20 cellular contexts compared by ENCODE assay signal in the genomic region with DNA sequence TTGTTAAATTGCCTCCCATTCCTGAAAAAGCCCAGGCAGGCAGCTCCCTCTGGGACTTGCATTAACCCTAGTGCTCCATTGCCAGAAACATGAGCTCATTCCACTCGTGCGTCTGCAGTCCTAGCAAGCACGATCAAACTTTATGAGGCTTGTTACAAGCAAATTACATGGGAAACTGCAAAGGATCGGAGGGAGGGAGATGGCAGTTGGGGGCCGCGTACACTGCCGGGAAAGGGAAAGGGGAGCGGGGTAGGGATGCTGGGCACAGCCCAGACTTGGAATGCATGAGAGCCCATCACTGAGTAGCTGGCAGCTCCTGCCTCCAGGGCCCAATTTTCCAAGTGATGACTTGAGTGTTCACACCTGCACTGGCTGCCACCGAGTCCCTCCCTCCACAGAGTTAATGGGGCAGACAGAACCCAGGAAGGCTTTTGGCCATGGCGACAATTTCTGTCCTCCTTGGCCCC.
"Had no signal": no experiment of that assay in that cellular context is flagged by ENCODE, and none has a peak within 500 bp of the region (broad histone marks: within the 10 kb centered on the region; RNA-seq: fewer than 3 reads in every experiment).

No MANE protein-coding gene starts in this region.

- ATAC-seq: activated naive CD8-positive, alpha-beta T cell treated with anti-CD3 and anti-CD28 coated beads, Interleukin-2, amount 50 U/mL, for 24 hours; activated T-helper 17 cell treated with anti-CD3 and anti-CD28 coated beads, Interleukin-2, amount 50 U/mL, for 72 hours had no signal

- H3K27ac ChIP-seq: ascending aorta, breast epithelium, lower lobe of right lung had no signal

- H3K4me1 Mint-ChIP-seq: activated naive CD8-positive, alpha-beta T cell treated with anti-CD3 and anti-CD28 coated beads, Interleukin-2, amount 50 U/mL, for 24 hours; activated T-helper 17 cell treated with anti-CD3 and anti-CD28 coated beads, Interleukin-2, amount 50 U/mL, for 72 hours had no signal

- H3K36me3 ChIP-seq: ascending aorta, breast epithelium, lower lobe of right lung had no signal

- H3K27me3 ChIP-seq: ascending aorta, breast epithelium had no signal

- H3K4me3 Mint-ChIP-seq: activated naive CD4-positive, alpha-beta T cell treated with anti-CD3 and anti-CD28 coated beads for 36 hours; activated naive CD8-positive, alpha-beta T cell treated with anti-CD3 and anti-CD28 coated beads, Interleukin-2, amount 50 U/mL, for 24 hours; activated T-helper 17 cell treated with anti-CD3 and anti-CD28 coated beads, Interleukin-2, amount 50 U/mL, for 72 hours; mesothelial cell of epicardium; neural crest cell; type B pancreatic cell had no signal

- H3K9me3 ChIP-seq: ascending aorta, breast epithelium, lower lobe of right lung, SK-N-SH had no signal

- H3K4me1 ChIP-seq: ascending aorta, breast epithelium, lower lobe of right lung had no signal

- H3K4me3 ChIP-seq: ascending aorta, breast epithelium, lower lobe of right lung had no signal

- H3K27ac Mint-ChIP-seq: activated naive CD4-positive, alpha-beta T cell treated with anti-CD3 and anti-CD28 coated beads for 36 hours; activated naive CD8-positive, alpha-beta T cell treated with anti-CD3 and anti-CD28 coated beads, Interleukin-2, amount 50 U/mL, for 24 hours; activated T-helper 17 cell treated with anti-CD3 and anti-CD28 coated beads, Interleukin-2, amount 50 U/mL, for 72 hours; mesothelial cell of epicardium; type B pancreatic cell had no signal

- H3K36me3 Mint-ChIP-seq: mesothelial cell of epicardium, type B pancreatic cell had no signal

- H3K9me3 Mint-ChIP-seq: activated naive CD4-positive, alpha-beta T cell treated with anti-CD3 and anti-CD28 coated beads for 36 hours; activated naive CD8-positive, alpha-beta T cell treated with anti-CD3 and anti-CD28 coated beads, Interleukin-2, amount 50 U/mL, for 24 hours; mesothelial cell of epicardium; neural crest cell; type B pancreatic cell had no signal

- H3K27me3 Mint-ChIP-seq: activated naive CD8-positive, alpha-beta T cell treated with anti-CD3 and anti-CD28 coated beads, Interleukin-2, amount 50 U/mL, for 24 hours; activated T-helper 17 cell treated with anti-CD3 and anti-CD28 coated beads, Interleukin-2, amount 50 U/mL, for 72 hours had no signal

- DNase-seq: activated CD4-positive, alpha-beta T cell treated with anti-CD3 and anti-CD28 coated beads for 1 hour; activated CD4-positive, alpha-beta T cell treated with anti-CD3 and anti-CD28 coated beads, Interleukin-2, amount 50 U/mL, for 4 hours; activated naive CD4-positive, alpha-beta T cell treated with anti-CD3 and anti-CD28 coated beads for 36 hours; activated naive CD8-positive, alpha-beta T cell treated with anti-CD3 and anti-CD28 coated beads, Interleukin-2, amount 50 U/mL, for 24 hours; cerebellar nuclear complex; dermis blood vessel endothelial cell; kidney glomerular epithelial cell; lower lobe of right lung; SK-N-SH; stimulated activated CD4-positive, alpha-beta T cell treated with anti-CD3 and anti-CD28 coated beads, Interleukin-4, amount 100 ng/mL, for 4 hours; stimulated activated CD8-positive, alpha-beta memory T cell treated with anti-CD3 and anti-CD28 coated beads, Interleukin-4, amount 100 ng/mL, for 48 hours; stimulated activated naive CD4-positive, alpha-beta T cell treated with Interleukin-2 at 50 U/mL for 16 hours; T-helper 1 cell; T1000 had no signal
